In genomic region chrX:1391707-1392375, GRCh38 we compare ENCODE assay signal across 8 cellular contexts. TPM values are rescaled to one million over a fixed set of nuclear protein-coding genes. Genes with fewer than 3 reads are reported as not detected.
DNase-seq lines count a peak whose midpoint lies in the region; ATAC-seq and TF ChIP-seq lines count a peak whose summit lies in the region.

TSS of gene SLC25A6 (minus strand) at chrX:1392113. CDS start at chrX:1392009, 104 bp downstream.

- no peak within 1 kb of the TSS for H2AFZ ChIP-seq in OCI-LY7 (ENCODE audit: low read length)

- H3K9me3 ChIP-seq in OCI-LY7 (ENCODE audit: low read length): no peaks in the 10 kb centered on the region
- H3K9me3 ChIP-seq in psoas muscle: no peaks in the 10 kb centered on the region
- H3K9me3 ChIP-seq in vagina: no peaks in the 10 kb centered on the region

- peaks cover 48% of the 10 kb centered on the region for H3K4me1 Mint-ChIP-seq in HFFc6 (ENCODE audit: low read depth)

- 0% methylated on average over 79 to 90 of the region's 90 CpGs for WGBS in psoas muscle, 3 donors

- no peaks in the 10 kb centered on the region for H3K9me2 ChIP-seq in OCI-LY7 (ENCODE audit: insufficient read depth, low read length)

- no peaks in the 10 kb centered on the region for H3K9me3 Mint-ChIP-seq in HFFc6
- no peaks in the 10 kb centered on the region for H3K9me3 Mint-ChIP-seq in activated naive CD4-positive, alpha-beta T cell treated with anti-CD3 and anti-CD28 coated beads, Interleukin-2, amount 50 U/mL, for 72 hours

- no peaks in the 10 kb centered on the region for H3K27me3 ChIP-seq in psoas muscle (ENCODE audit: insufficient read depth in 3 of 3, low read length in 2 of 3)
- H3K27me3 ChIP-seq in vagina: no peaks in the 10 kb centered on the region

- peaks cover 74% of the 10 kb centered on the region for H3K36me3 ChIP-seq in OCI-LY7 (ENCODE audit: insufficient read depth, low read length)
- H3K36me3 ChIP-seq in psoas muscle (ENCODE audit: insufficient read depth in 1 of 2, low read depth in 1 of 2): peaks cover 11 to 51% of the 10 kb centered on the region in 2 donors
- H3K36me3 ChIP-seq in vagina: peaks cover 0 to 42% of the 10 kb centered on the region in 2 donors

- H3K4me3 ChIP-seq in OCI-LY7 (ENCODE audit: low read depth, low read length, poor library complexity, severe bottlenecking) (peak within 1 kb of the TSS; percentile 99), psoas muscle (peak within 1 kb of the TSS; percentile 96), vagina (peak within 1 kb of the TSS; percentile 100)

- POLR2A ChIA-PET in GM10248 (lab: Yijun Ruan, JAX) (no interaction called here), OCI-LY7 (lab: Charles Lee) (no interaction called here)

- H3K79me2 ChIP-seq in OCI-LY7 (ENCODE audit: insufficient read depth, low read depth, low read length): peaks cover 77% of the 10 kb centered on the region

- peak within 1 kb of the TSS; percentile 95 for H3K4me3 Mint-ChIP-seq in HFFc6

- BruUV-seq in OCI-LY7 (replicated peaks; lab: Mats Ljungman, UMichigan): TSS peak; percentile 64

- H3K4me2 ChIP-seq in OCI-LY7 (ENCODE audit: low read length): peak within 1 kb of the TSS; percentile 96

- peaks cover 6% of the 10 kb centered on the region for H3K27me3 Mint-ChIP-seq in HFFc6 (ENCODE audit: insufficient read depth)

- CTCF ChIA-PET in GM10248 (lab: Yijun Ruan, JAX): no interaction called here
- CTCF ChIA-PET in OCI-LY7 (lab: Charles Lee; ENCODE audit: unreplicated experiment): no interaction called here

- peak within 1 kb of the TSS; percentile 93 for H3K27ac Mint-ChIP-seq in HFFc6
- peak within 1 kb of the TSS; percentile 97 to 99 for H3K27ac Mint-ChIP-seq in activated naive CD4-positive, alpha-beta T cell treated with anti-CD3 and anti-CD28 coated beads, Interleukin-2, amount 50 U/mL, for 72 hours

- peaks cover 29% of the 10 kb centered on the region for H3K4me1 ChIP-seq in OCI-LY7 (ENCODE audit: insufficient read depth, low read length, poor library complexity, severe bottlenecking)
- peaks cover 46% of the 10 kb centered on the region for H3K4me1 ChIP-seq in psoas muscle
- H3K4me1 ChIP-seq in vagina: peaks cover 43% of the 10 kb centered on the region

- peak in 1 of 2 donors; percentile 63 for TF ChIP-seq POLR2A in vagina (IDR thresholded peaks at IDR 0.05)

- intact Hi-C loops in OCI-LY7 (cut with micrococcal nuclease; ENCODE audit: unreplicated experiment) (loop anchor here (1.0 to 5.0 kb wide), 5 partner anchors 61 to 199 kb away; partner anchors contain the start of genes AKAP17A and ASMTL), cardiac septum (cut with DNase I) (loop anchor here (2.0 to 10.0 kb wide), 4 partner anchors 59 to 933 kb away; partner anchors contain the start of gene AKAP17A), psoas muscle (cut with DNase I) (loop anchor here (5.0 to 10.0 kb wide), 2 partner anchors 53 to 60 kb away; partner anchors contain the start of gene ASMTL (in 1 of the 2)), vagina (cut with DNase I) (loop anchor here (2.0 to 5.0 kb wide), 2 partner anchors 59 to 200 kb away; partner anchors contain the start of gene AKAP17A)

- DNase-seq in GM10248 (ENCODE audit: extremely low spot score) (peak; percentile 100), HFFc6 (peak; percentile 97), OCI-LY7 (ENCODE audit: low spot score) (peak; percentile 99), cardiac septum (ENCODE audit: low spot score) (peak; percentile 100), psoas muscle (peak; percentile 99 to 100), vagina (ENCODE audit: extremely low spot score in 2 of 2) (peak in 1 of 2 donors; percentile 99), NCI-H1092 (lab: John Stamatoyannopoulos, UW) (no peak)
- DNase-seq in activated naive CD4-positive, alpha-beta T cell treated with anti-CD3 and anti-CD28 coated beads, Interleukin-2, amount 50 U/mL, for 72 hours (ENCODE audit: low spot score in 2 of 2): peak; percentile 100

- H3K27ac ChIP-seq in OCI-LY7 (ENCODE audit: low read depth, low read length, poor library complexity, severe bottlenecking) (peak within 1 kb of the TSS; percentile 90), psoas muscle (peak within 1 kb of the TSS; percentile 99), vagina (peak within 1 kb of the TSS; percentile 98)

- ATAC-seq in activated naive CD4-positive, alpha-beta T cell treated with anti-CD3 and anti-CD28 coated beads, Interleukin-2, amount 50 U/mL, for 72 hours: peak; percentile 97
- ATAC-seq in psoas muscle: peak; percentile 90 to 94 (median 92)

- peaks cover 29% of the 10 kb centered on the region for H4K20me1 ChIP-seq in OCI-LY7 (ENCODE audit: insufficient read depth, low read length)

- TF ChIP-seq CTCF in GM10248 (IDR thresholded peaks at IDR 0.05; ENCODE audit: control extremely low read depth, extremely low read depth, low read depth, missing control alignments): no peak
- TF ChIP-seq CTCF in HFFc6 (IDR thresholded peaks at IDR 0.05): peak; percentile 29; the same call in 1 of the 2 replicates
- 0 out of 2 replicates have a peak, but pooled peaks have one; percentile 13 for TF ChIP-seq CTCF in OCI-LY7 (conservative IDR thresholded peaks at IDR 0.05; ENCODE audit: low read length)
- peak; percentile 13 for TF ChIP-seq CTCF in psoas muscle (IDR thresholded peaks at IDR 0.05)
- peak in 1 of 3 experiments; percentile 17 for TF ChIP-seq CTCF in vagina (IDR thresholded peaks at IDR 0.05)

- peaks cover 35% of the 10 kb centered on the region for H3K36me3 Mint-ChIP-seq in HFFc6 (ENCODE audit: low read depth)
- peaks cover 47 to 59% of the 10 kb centered on the region in 2 donors for H3K36me3 Mint-ChIP-seq in activated naive CD4-positive, alpha-beta T cell treated with anti-CD3 and anti-CD28 coated beads, Interleukin-2, amount 50 U/mL, for 72 hours

RNA-seq across cellular contexts. Expression of gene SLC25A6, which starts in this region (rescaled TPM):
- total RNA-seq in HFFc6 (2021; fragmentation: NEBNext Ultra II Directional; extraction: Animal tissue kit (Norgen Biotek cat#: 25700)): 100 to 1,000 TPM; 295 to 345 (median 320) TPM
- 196 and 211 TPM in 2 replicates for total RNA-seq in OCI-LY7 (2014; rRNA removed; shearing (Covaris generic))
- total RNA-seq in OCI-LY7 (2022) (444 and 492 TPM in 2 replicates), cardiac septum (147 TPM), psoas muscle (10 to 100 TPM; 73.9 to 92.4 (median 81.5) TPM), vagina (442 TPM)
- total RNA-seq in activated naive CD4-positive, alpha-beta T cell treated with anti-CD3 and anti-CD28 coated beads, Interleukin-2, amount 50 U/mL, for 72 hours: 100 to 1,000 TPM; 382 to 645 TPM
- polyA plus RNA-seq in psoas muscle: 100 to 1,000 TPM in 1 of 3 donors, 10 to 100 TPM in 2; 48.4 to 189 (median 97.1) TPM
